Comparison of ENCODE assay signal across 34 cellular contexts in genomic region chr1:209387271-209387968, GRCh38.
DNase-seq lines count a peak whose midpoint lies in the region; ATAC-seq, FAIRE-seq and TF ChIP-seq lines count a peak whose summit lies in the region.
"Had no signal": no experiment of that assay in that cellular context is flagged by ENCODE, and none has a peak within 500 bp of the region (broad histone marks: within the 10 kb centered on the region; RNA-seq: fewer than 3 reads in every experiment).

No MANE protein-coding gene starts in this region.

- H3K4me1 ChIP-seq in Caco-2 (peaks cover 65% of the 10 kb centered on the region), H1 (replicated peaks in 1 of 4; ENCODE audit: control insufficient read depth in 3 of 4, insufficient read depth in 4 of 4, low read length in 3 of 4) (peaks cover 3 to 18% (median 13%) of the 10 kb centered on the region in 4 experiments; a peak in 4 of 7 replicates), osteoblast (ENCODE audit: insufficient read depth, low read length) (peaks cover 28% of the 10 kb centered on the region)
- H3K4me1 ChIP-seq: esophagus muscularis mucosa, gastrocnemius medialis, left ventricle myocardium inferior, pancreas, right atrium auricular region, tibial artery had no signal

- H3K4me1 Mint-ChIP-seq in Caco-2 (ENCODE audit: low read depth, unreplicated experiment), result peaks cover 41% of the 10 kb centered on the region
- H3K4me1 Mint-ChIP-seq in immature natural killer cell, result peaks cover 0 to 1% of the 10 kb centered on the region in 2 donors
- H3K4me1 Mint-ChIP-seq: activated naive CD8-positive, alpha-beta T cell treated with anti-CD3 and anti-CD28 coated beads, Interleukin-2, amount 50 U/mL, for 24 hours; CD8-positive, alpha-beta memory T cell; stimulated activated naive CD8-positive, alpha-beta T cell treated with anti-CD3 and anti-CD28 coated beads, Interleukin-15, amount 100 ng/mL, for 72 hours; T-cell had no signal

- no peaks in the 10 kb centered on the region for H3K9me3 ChIP-seq in Caco-2
- no peaks in the 10 kb centered on the region for H3K9me3 ChIP-seq in H1 (ENCODE audit: insufficient read depth in 2 of 2, low read depth in 1 of 2, low read length in 1 of 2)
- H3K9me3 ChIP-seq in osteoblast (ENCODE audit: low read depth, low read length), result no peaks in the 10 kb centered on the region
- H3K9me3 ChIP-seq: esophagus muscularis mucosa, gastrocnemius medialis, left ventricle myocardium inferior, pancreas, right atrium auricular region, tibial artery had no signal

- peak overlapping the region; percentile 92; the same call in 1 of the 2 replicates for H2BK20ac ChIP-seq in H1 (ENCODE audit: low read length)

- POLR2A ChIA-PET in Caco-2 (lab: Charles Lee), result no interaction called here
- POLR2A ChIA-PET in H1 (lab: Charles Lee; ENCODE audit: partially characterized antibody), result interaction anchor here (1.0 kb wide), 1 partner anchor 41 kb away, joined by 3 read pairs; no protein-coding TSS in a partner anchor

- CTCF ChIA-PET in Caco-2 (lab: Charles Lee), result no interaction called here
- CTCF ChIA-PET in H1 (lab: Charles Lee; ENCODE audit: partially characterized antibody), result interaction anchor here (1.0 to 1.9 kb wide), 5 partner anchors 9 to 185 kb away, joined by 3 to 6 read pairs (median 4); no protein-coding TSS in a partner anchor

- no peak overlapping the region for H2BK5ac ChIP-seq in H1 (ENCODE audit: low read depth, low read length)

- H3K79me1 ChIP-seq in H1 (ENCODE audit: low read depth, low read length), result no peaks in the 10 kb centered on the region

- H4K91ac ChIP-seq in H1 (replicated peaks; ENCODE audit: insufficient read length, low read length), result no peak overlapping the region

- H3K9me3 Mint-ChIP-seq in Caco-2 (ENCODE audit: unreplicated experiment) (peaks cover 11% of the 10 kb centered on the region), immature natural killer cell (peaks cover 0 to 3% (median 0%) of the 10 kb centered on the region in 6 donors)
- H3K9me3 Mint-ChIP-seq: activated CD8-positive, alpha-beta T cell treated with anti-CD3 and anti-CD28 coated beads for 36 hours; activated naive CD8-positive, alpha-beta T cell treated with anti-CD3 and anti-CD28 coated beads, Interleukin-2, amount 50 U/mL, for 24 hours; nephron progenitor cell; stimulated activated naive CD8-positive, alpha-beta T cell treated with anti-CD3 and anti-CD28 coated beads, Interleukin-15, amount 100 ng/mL, for 72 hours had no signal

- no peak for TF ChIP-seq POLR2A in H1 (IDR thresholded peaks at IDR 0.05; ENCODE audit: control extremely low read depth in 1 of 2, low read depth in 2 of 2, low read length in 2 of 2)

- H3K79me2 ChIP-seq in H1 (ENCODE audit: control insufficient read depth in 1 of 2, insufficient read depth in 2 of 2, low read length in 2 of 2), result no peaks in the 10 kb centered on the region
- no peaks in the 10 kb centered on the region for H3K79me2 ChIP-seq in osteoblast (ENCODE audit: insufficient read depth, low read length)
- H3K79me2 ChIP-seq: hepatocyte had no signal

- H3K18ac ChIP-seq in H1 (ENCODE audit: extremely low read depth, low read length), result no peak overlapping the region

- no peak overlapping the region for H3K27ac ChIP-seq in H1 (ENCODE audit: low read depth, low read length)
- H3K27ac ChIP-seq in osteoblast (ENCODE audit: low read depth, low read length), result peak overlapping the region; percentile 10
- H3K27ac ChIP-seq: esophagus muscularis mucosa, gastrocnemius medialis, hepatocyte, left ventricle myocardium inferior, pancreas, right atrium auricular region, tibial artery had no signal

- 0 out of 2 replicates have a peak overlapping the region, but pooled peaks have one; percentile 27 for H2AFZ ChIP-seq in H1 (ENCODE audit: low read length)
- H2AFZ ChIP-seq in osteoblast (ENCODE audit: low read length), result no peak overlapping the region
- H2AFZ ChIP-seq: hepatocyte had no signal

- H3K14ac ChIP-seq in H1 (ENCODE audit: insufficient read length), result no peak overlapping the region

- H3K27me3 Mint-ChIP-seq in Caco-2 (ENCODE audit: insufficient read depth, unreplicated experiment) (no peaks in the 10 kb centered on the region), immature natural killer cell (ENCODE audit: low read depth in 3 of 3) (peaks cover 0 to 3% (median 2%) of the 10 kb centered on the region in 3 donors)
- H3K27me3 Mint-ChIP-seq: activated CD8-positive, alpha-beta T cell treated with anti-CD3 and anti-CD28 coated beads for 36 hours had no signal

- H3K27ac Mint-ChIP-seq in Caco-2 (ENCODE audit: unreplicated experiment) (peak overlapping the region; percentile 15), immature natural killer cell (no peak overlapping the region)
- H3K27ac Mint-ChIP-seq: activated CD8-positive, alpha-beta T cell treated with anti-CD3 and anti-CD28 coated beads for 36 hours; activated naive CD8-positive, alpha-beta T cell treated with anti-CD3 and anti-CD28 coated beads, Interleukin-2, amount 50 U/mL, for 24 hours; CD8-positive, alpha-beta memory T cell; T-cell had no signal

- H3K9ac ChIP-seq in H1 (replicated peaks in 1 of 4; ENCODE audit: extremely low read depth in 1 of 4, low read depth in 3 of 4, low read length in 3 of 4), result no peak overlapping the region

- TF ChIP-seq CTCF in Caco-2 (IDR thresholded peaks at IDR 0.05; ENCODE audit: insufficient read depth in 1 of 2, low read depth in 1 of 2, low read length in 1 of 2, severe bottlenecking in 1 of 2, unreplicated experiment in 1 of 2), result no peak
- no peak for TF ChIP-seq CTCF in H1 (IDR thresholded peaks at IDR 0.05; ENCODE audit: control extremely low read depth in 1 of 3, insufficient read depth in 1 of 3, low read depth in 1 of 3, low read length in 3 of 3)
- no peak for TF ChIP-seq CTCF in osteoblast (IDR thresholded peaks at IDR 0.05; ENCODE audit: extremely low read depth, low read depth, low read length)

- H4K5ac ChIP-seq in H1 (ENCODE audit: insufficient read length, low read depth, low read length), result no peak overlapping the region

- intact Hi-C loops in Caco-2 (cut with micrococcal nuclease; ENCODE audit: unreplicated experiment), result no loop called here

- H3K23me2 ChIP-seq in H1 (ENCODE audit: low read depth, low read length), result no peaks in the 10 kb centered on the region

- no peak overlapping the region for H4K8ac ChIP-seq in H1 (ENCODE audit: extremely low read depth, insufficient read depth, low read length)

- H3K27me3 ChIP-seq in Caco-2 (replicated peaks; ENCODE audit: control insufficient read depth, insufficient read depth, low read length), result no peaks in the 10 kb centered on the region
- H3K27me3 ChIP-seq in H1 (replicated peaks in 1 of 4; ENCODE audit: control insufficient read depth in 3 of 4, extremely low read depth in 1 of 4, insufficient read depth in 3 of 4, low read length in 3 of 4), result no peaks in the 10 kb centered on the region
- no peaks in the 10 kb centered on the region for H3K27me3 ChIP-seq in osteoblast (ENCODE audit: insufficient read depth, low read length)
- H3K27me3 ChIP-seq: esophagus muscularis mucosa, gastrocnemius medialis, hepatocyte, pancreas, right atrium auricular region, tibial artery had no signal

- TF ChIP-seq RAD21 in H1 (IDR thresholded peaks at IDR 0.05 in 1 of 2, conservative IDR thresholded peaks at IDR 0.05 in 1 of 2; ENCODE audit: low read depth in 2 of 2, low read length in 2 of 2), result no peak

- H3K4me3 ChIP-seq in Caco-2 (ENCODE audit: low read depth, low read length) (no peak overlapping the region), H1 (ENCODE audit: extremely low read depth in 1 of 4, insufficient read depth in 2 of 4, low read depth in 3 of 4, low read length in 4 of 4) (no peak overlapping the region), osteoblast (ENCODE audit: insufficient read depth, low read length) (no peak overlapping the region)
- H3K4me3 ChIP-seq: esophagus muscularis mucosa, gastrocnemius medialis, hepatocyte, left ventricle myocardium inferior, pancreas, right atrium auricular region, tibial artery had no signal

- H3K4me3 Mint-ChIP-seq in Caco-2 (ENCODE audit: unreplicated experiment) (no peak overlapping the region), immature natural killer cell (no peak overlapping the region)
- H3K4me3 Mint-ChIP-seq: activated CD8-positive, alpha-beta T cell treated with anti-CD3 and anti-CD28 coated beads for 36 hours; activated naive CD8-positive, alpha-beta T cell treated with anti-CD3 and anti-CD28 coated beads, Interleukin-2, amount 50 U/mL, for 24 hours; CD8-positive, alpha-beta memory T cell; nephron progenitor cell; stimulated activated naive CD8-positive, alpha-beta T cell treated with anti-CD3 and anti-CD28 coated beads, Interleukin-15, amount 100 ng/mL, for 72 hours; T-cell had no signal

- H3K4me2 ChIP-seq in H1 (ENCODE audit: insufficient read depth in 1 of 2, low read depth in 2 of 2, low read length in 2 of 2), result no peak overlapping the region
- peak overlapping the region; percentile 25 for H3K4me2 ChIP-seq in osteoblast (ENCODE audit: insufficient read depth, low read length)
- H3K4me2 ChIP-seq: hepatocyte had no signal

- no TSS peak for BruUV-seq in Caco-2 (replicated peaks; lab: Mats Ljungman, UMichigan)

- H2BK15ac ChIP-seq in H1 (ENCODE audit: low read length), result no peak overlapping the region

- H4K20me1 ChIP-seq in H1 (replicated peaks in 1 of 2; ENCODE audit: control insufficient read depth in 1 of 2, insufficient read depth in 2 of 2, low read length in 2 of 2) (no peaks in the 10 kb centered on the region), osteoblast (ENCODE audit: insufficient read depth, low read length) (no peaks in the 10 kb centered on the region)

- ATAC-seq in GM19467 (IDR thresholded peaks at IDR 0.05; ENCODE audit: unreplicated experiment) (no peak), GM21737 (IDR thresholded peaks at IDR 0.05; ENCODE audit: unreplicated experiment) (no peak)
- ATAC-seq: activated CD8-positive, alpha-beta T cell treated with anti-CD3 and anti-CD28 coated beads for 36 hours; activated naive CD8-positive, alpha-beta T cell treated with anti-CD3 and anti-CD28 coated beads, Interleukin-2, amount 50 U/mL, for 24 hours; gastrocnemius medialis; pancreas; stimulated activated naive CD8-positive, alpha-beta T cell treated with anti-CD3 and anti-CD28 coated beads, Interleukin-15, amount 100 ng/mL, for 72 hours; T-cell had no signal

- 0 out of 2 replicates have a peak overlapping the region, but pooled peaks have one; percentile 30 for H2BK12ac ChIP-seq in H1 (ENCODE audit: low read depth, low read length)

- DNase-seq in Caco-2 (no peak), LoVo (ENCODE audit: low spot score) (peak; percentile 24), H1 (ENCODE audit: low read depth in 1 of 2, low spot score in 2 of 2) (no peak), osteoblast (ENCODE audit: insufficient read length, low spot score, missing footprints) (no peak), NK-92 (lab: John Stamatoyannopoulos, UW; ENCODE audit: unreplicated experiment) (no peak), immature natural killer cell (no peak)
- DNase-seq: activated CD4-positive, CD25-positive, alpha-beta regulatory T cell treated with anti-CD3 and anti-CD28 coated beads, Interleukin-2, amount 50 U/mL, for 72 hours; activated CD8-positive, alpha-beta T cell treated with anti-CD3 and anti-CD28 coated beads for 36 hours; activated gamma-delta T cell; activated naive CD8-positive, alpha-beta T cell treated with anti-CD3 and anti-CD28 coated beads, Interleukin-2, amount 50 U/mL, for 24 hours; AML-193; CD8-positive, alpha-beta memory T cell; DMS79; effector CD4-positive, alpha-beta T cell; gastrocnemius medialis; GF-D8; H7; left ventricle myocardium inferior; NCI-H1105 treated with DMSO at 0.1 percent for 48 hours; NCI-H2081; NCI-H446; NCI-H82; nephron progenitor cell; pancreas; SHP77 treated with DMSO at 0.1 percent for 48 hours; stimulated activated CD4-positive, alpha-beta T cell treated with anti-CD3 and anti-CD28 coated beads, Interleukin-15, amount 100 ng/mL, for 24 hours; stimulated activated naive CD8-positive, alpha-beta T cell treated with anti-CD3 and anti-CD28 coated beads, Interleukin-15, amount 100 ng/mL, for 72 hours; T-cell; tibial artery had no signal

- no peak for TF ChIP-seq EP300 in H1 (IDR thresholded peaks at IDR 0.05; ENCODE audit: borderline replicate concordance in 1 of 2, low read depth in 2 of 2, low read length in 2 of 2)

- H3K56ac ChIP-seq in H1 (replicated peaks; ENCODE audit: insufficient read length, low read depth, low read length), result no peak overlapping the region

- FAIRE-seq in H1 (lab: Jason Lieb, UNC), result no peak
- FAIRE-seq: pancreas had no signal

- no peak overlapping the region for H2BK120ac ChIP-seq in H1 (replicated peaks; ENCODE audit: low read depth, low read length)

- WGBS in H1 (ENCODE audit: extremely low coverage in 1 of 2, insufficient coverage in 1 of 2, insufficient read length in 1 of 2, insufficient replicate concordance in 2 of 2, low coverage in 1 of 2, low lambda C conversion rate in 2 of 2, missing lambda C conversion rate in 1 of 2), 2 experiments, result 87% methylated on average over 5 of the region's 5 CpGs; no CpG with 5 or more reads in 1 of the 2 experiments

- H3K4ac ChIP-seq in H1 (replicated peaks; ENCODE audit: insufficient read length, low read depth, low read length), result no peak overlapping the region

- H3K36me3 ChIP-seq in Caco-2 (ENCODE audit: control insufficient read depth, insufficient read depth, low read length) (no peaks in the 10 kb centered on the region), H1 (ENCODE audit: control insufficient read depth in 2 of 4, insufficient read depth in 4 of 4, low read length in 3 of 4) (no peaks in the 10 kb centered on the region), osteoblast (ENCODE audit: insufficient read depth, low read length) (no peaks in the 10 kb centered on the region)
- H3K36me3 ChIP-seq: esophagus muscularis mucosa, gastrocnemius medialis, left ventricle myocardium inferior, pancreas, right atrium auricular region, tibial artery had no signal

- no peaks in the 10 kb centered on the region for H3K36me3 Mint-ChIP-seq in Caco-2 (ENCODE audit: insufficient read depth, unreplicated experiment)
- no peaks in the 10 kb centered on the region for H3K36me3 Mint-ChIP-seq in immature natural killer cell
- H3K36me3 Mint-ChIP-seq: CD8-positive, alpha-beta memory T cell; T-cell had no signal

- H2AK5ac ChIP-seq in H1 (ENCODE audit: low read depth, low read length), result no peak overlapping the region

- H3K23ac ChIP-seq in H1 (ENCODE audit: insufficient read length), result no peak overlapping the region
